In the genomic region with DNA sequence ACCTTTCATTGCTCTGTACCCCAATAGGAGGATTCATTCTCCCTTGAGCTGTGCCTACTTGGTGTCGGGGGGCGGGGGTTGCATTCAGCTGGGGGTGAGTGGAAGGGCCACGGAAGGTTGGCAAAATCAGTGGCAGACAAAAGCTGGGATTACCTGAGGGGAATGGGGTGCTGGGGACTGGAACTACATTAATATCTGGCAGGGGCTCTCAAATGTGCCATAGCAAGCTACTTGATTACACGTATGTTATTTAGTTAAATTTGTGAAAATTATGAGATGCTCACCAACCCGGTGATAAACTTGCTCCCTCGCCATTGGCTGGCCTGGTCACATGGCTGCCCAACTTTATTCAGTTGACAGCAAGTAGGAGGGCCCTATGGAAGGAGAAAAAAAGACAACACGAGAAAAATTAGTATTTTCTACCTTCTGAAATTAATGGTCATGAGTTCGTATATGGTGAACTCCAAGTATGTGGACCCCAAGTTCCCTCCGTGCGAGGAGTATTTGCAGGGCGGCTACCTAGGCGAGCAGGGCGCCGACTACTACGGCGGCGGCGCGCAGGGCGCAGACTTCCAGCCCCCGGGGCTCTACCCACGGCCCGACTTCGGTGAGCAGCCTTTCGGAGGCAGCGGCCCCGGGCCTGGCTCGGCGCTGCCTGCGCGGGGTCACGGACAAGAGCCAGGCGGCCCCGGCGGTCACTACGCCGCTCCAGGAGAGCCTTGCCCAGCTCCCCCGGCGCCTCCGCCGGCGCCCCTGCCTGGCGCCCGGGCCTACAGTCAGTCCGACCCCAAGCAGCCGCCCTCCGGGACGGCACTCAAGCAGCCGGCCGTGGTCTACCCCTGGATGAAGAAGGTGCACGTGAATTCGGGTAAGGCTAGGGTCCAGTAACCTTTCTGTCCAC, we compare ENCODE assay signal across 15 cellular contexts. TPM values are rescaled to one million over a fixed set of nuclear protein-coding genes. Genes with fewer than 3 reads are reported as not detected.
DNase-seq lines count a peak whose midpoint lies in the region; ATAC-seq, FAIRE-seq and TF ChIP-seq lines count a peak whose summit lies in the region.
"Had no signal": no experiment of that assay in that cellular context is flagged by ENCODE, and none has a peak within 500 bp of the region (broad histone marks: within the 10 kb centered on the region; RNA-seq: fewer than 3 reads in every experiment).

A gene (plus strand): TSS at position 352 of the 901 bp plus-strand sequence. CDS start 84 bp downstream, at position 436.

- no peak for TF ChIP-seq RAD21 in HepG2 (CRISPR knock-in tag; IDR thresholded peaks at IDR 0.05)

- H3K79me1 ChIP-seq in mesendoderm (ENCODE audit: low read length), result no peaks in the 10 kb centered on the region

- H2AK5ac ChIP-seq in mesendoderm (ENCODE audit: low read length), result no peak within 1 kb of the TSS

- ATAC-seq in HepG2 (no peak), right lobe of liver (no peak), GM21786 (IDR thresholded peaks at IDR 0.05; ENCODE audit: unreplicated experiment) (no peak)

- H3K4me3 ChIP-seq in HepG2 (replicated peaks in 1 of 3; ENCODE audit: insufficient read depth in 1 of 3, low read depth in 2 of 3, low read length in 3 of 3) (no peak within 1 kb of the TSS), right lobe of liver (no peak within 1 kb of the TSS), mesendoderm (ENCODE audit: low read length) (no peak within 1 kb of the TSS), uterus (peak within 1 kb of the TSS; percentile 16 to 36)
- H3K4me3 ChIP-seq: SJCRH30 had no signal

- peaks cover 25% of the 10 kb centered on the region for H3K4me1 ChIP-seq in HepG2 (ENCODE audit: insufficient read depth, low read length)
- no peaks in the 10 kb centered on the region for H3K4me1 ChIP-seq in right lobe of liver
- no peaks in the 10 kb centered on the region for H3K4me1 ChIP-seq in mesendoderm (ENCODE audit: control insufficient read depth, low read depth, low read length)
- H3K4me1 ChIP-seq in uterus, result peaks cover 0 to 12% of the 10 kb centered on the region in 2 donors
- H3K4me1 ChIP-seq: SJCRH30 had no signal

- no peak within 1 kb of the TSS for H3K27ac ChIP-seq in HepG2 (ENCODE audit: extremely low read length, insufficient read depth, low read length)
- no peak within 1 kb of the TSS for H3K27ac ChIP-seq in right lobe of liver
- no peak within 1 kb of the TSS for H3K27ac ChIP-seq in mesendoderm (ENCODE audit: low read depth, low read length)
- H3K27ac ChIP-seq in uterus, result peak within 1 kb of the TSS; percentile 75 to 83
- H3K27ac ChIP-seq: C4-2B, SJCRH30 had no signal

- no peak within 1 kb of the TSS for H2BK15ac ChIP-seq in mesendoderm (replicated peaks; ENCODE audit: low read depth)

- no peak within 1 kb of the TSS for H4K8ac ChIP-seq in mesendoderm (ENCODE audit: low read depth, low read length)

- DNase-seq in HepG2 (ENCODE audit: low spot score), result no peak
- DNase-seq in right lobe of liver, result no peak
- DNase-seq in mesendoderm, result peak; percentile 36
- no peak for DNase-seq in uterus
- DNase-seq in HuH-7 (ENCODE audit: low spot score), result no peak
- DNase-seq in cortex of kidney (lab: John Stamatoyannopoulos, UW), result no peak
- DNase-seq: activated T-cell treated with anti-CD3 and anti-CD28 coated beads for 4 hours, NCI-H1105, NCI-H526, nucleus accumbens, SJCRH30 had no signal

- no TSS peak for BruUV-seq in HepG2 (replicated peaks; lab: Mats Ljungman, UMichigan)

- H3K36me3 ChIP-seq in HepG2 (replicated peaks in 1 of 2; ENCODE audit: control insufficient read depth in 1 of 2, insufficient read depth in 2 of 2, low read length in 2 of 2) (no peaks in the 10 kb centered on the region), right lobe of liver (no peaks in the 10 kb centered on the region), mesendoderm (ENCODE audit: control insufficient read depth, insufficient read depth, low read length) (no peaks in the 10 kb centered on the region), uterus (no peaks in the 10 kb centered on the region)
- H3K36me3 ChIP-seq: SJCRH30 had no signal

- no peak for TF ChIP-seq POLR2A in HepG2 (IDR thresholded peaks at IDR 0.05; ENCODE audit: insufficient read depth in 1 of 2, low read depth in 2 of 2, low read length in 2 of 2)
- no peak for TF ChIP-seq POLR2A in right lobe of liver (IDR thresholded peaks at IDR 0.05)
- TF ChIP-seq POLR2A in uterus (IDR thresholded peaks at IDR 0.05), result no peak

- no peak for TF ChIP-seq EP300 in HepG2 (IDR thresholded peaks at IDR 0.05; ENCODE audit: low read depth in 2 of 2, low read length in 2 of 2)
- TF ChIP-seq EP300 in HepG2 (CRISPR knock-in tag; IDR thresholded peaks at IDR 0.05; ENCODE audit: borderline replicate concordance), result no peak

- H3K56ac ChIP-seq in mesendoderm (ENCODE audit: low read length), result peak within 1 kb of the TSS; percentile 7

- no peak within 1 kb of the TSS for H3K18ac ChIP-seq in mesendoderm (ENCODE audit: low read length)

- no peak for FAIRE-seq in HepG2 (lab: Jason Lieb, UNC)
- FAIRE-seq: keratinocyte had no signal

- H3K27ac Mint-ChIP-seq in brain, result peak within 1 kb of the TSS in 1 of 5 experiments; percentile 50

- H3K4me3 Mint-ChIP-seq in brain, result peak within 1 kb of the TSS in 4 of 5 experiments; percentile 35 to 71 (median 52)

- H3K4me2 ChIP-seq in HepG2 (ENCODE audit: low read depth, low read length) (no peak within 1 kb of the TSS), mesendoderm (ENCODE audit: low read length) (peak within 1 kb of the TSS; percentile 46)

- H3K23ac ChIP-seq in mesendoderm (ENCODE audit: low read length), result no peak within 1 kb of the TSS

- no peaks in the 10 kb centered on the region for H3K4me1 Mint-ChIP-seq in brain

- H3K9ac ChIP-seq in HepG2 (ENCODE audit: insufficient read depth, low read depth, low read length) (no peak within 1 kb of the TSS), mesendoderm (ENCODE audit: low read length) (no peak within 1 kb of the TSS)

- peaks cover 100% of the 10 kb centered on the region for H3K27me3 Mint-ChIP-seq in brain

- no peak within 1 kb of the TSS for H2AFZ ChIP-seq in HepG2 (ENCODE audit: low read length)

- H3K36me3 Mint-ChIP-seq in brain, result peaks cover 25% of the 10 kb centered on the region

- H4K5ac ChIP-seq in mesendoderm (ENCODE audit: low read length), result no peak within 1 kb of the TSS

- H3K9me3 ChIP-seq in HepG2 (ENCODE audit: low read length) (no peaks in the 10 kb centered on the region), right lobe of liver (no peaks in the 10 kb centered on the region), uterus (no peaks in the 10 kb centered on the region)
- H3K9me3 ChIP-seq: SJCRH30 had no signal

- H3K79me2 ChIP-seq in HepG2 (ENCODE audit: insufficient read depth, low read length) (no peaks in the 10 kb centered on the region), mesendoderm (ENCODE audit: control insufficient read depth, insufficient read depth, low read length) (no peaks in the 10 kb centered on the region)

- H2BK120ac ChIP-seq in mesendoderm (ENCODE audit: low read depth, low read length), result no peak within 1 kb of the TSS

- 33% methylated on average over 23 of the region's 52 CpGs for WGBS in HepG2 (ENCODE audit: low lambda C conversion rate)
- WGBS in right lobe of liver (ENCODE audit: insufficient coverage, low coverage, low lambda C conversion rate, missing lambda C conversion rate), result 4% methylated on average over 10 of the region's 52 CpGs
- no CpG with 5 or more reads among the region's 52 CpGs for WGBS in mesendoderm (ENCODE audit: extremely low coverage, insufficient coverage, low lambda C conversion rate)

- H3K9me3 Mint-ChIP-seq in brain, result peaks cover 0 to 15% (median 0%) of the 10 kb centered on the region in 5 experiments

- H3K4ac ChIP-seq in mesendoderm (ENCODE audit: low read depth, low read length), result no peak within 1 kb of the TSS

- H3K27me3 ChIP-seq in HepG2 (ENCODE audit: control insufficient read depth in 1 of 2, insufficient read depth in 2 of 2, low read length in 2 of 2) (peaks cover 20 to 92% of the 10 kb centered on the region in 2 experiments), right lobe of liver (peaks cover 0 to 80% of the 10 kb centered on the region in 2 donors), mesendoderm (ENCODE audit: insufficient read depth, low read length, poor library complexity) (peaks cover 93% of the 10 kb centered on the region), uterus (no peaks in the 10 kb centered on the region)
- H3K27me3 ChIP-seq: SJCRH30 had no signal

- no peak for TF ChIP-seq CTCF in HepG2 (CRISPR knock-in tag; IDR thresholded peaks at IDR 0.05)
- no peak for TF ChIP-seq CTCF in right lobe of liver (IDR thresholded peaks at IDR 0.05)
- no peak for TF ChIP-seq CTCF in brain (conservative IDR thresholded peaks at IDR 0.05)
- TF ChIP-seq CTCF in uterus (IDR thresholded peaks at IDR 0.05), result no peak

- POLR2A ChIA-PET in HepG2 (lab: Yijun Ruan, JAX), result no interaction called here

- H4K20me1 ChIP-seq in HepG2 (ENCODE audit: insufficient read depth, low read length), result no peaks in the 10 kb centered on the region

- H2BK5ac ChIP-seq in mesendoderm (ENCODE audit: low read length), result no peak within 1 kb of the TSS

- intact Hi-C loops in HepG2 (cut with micrococcal nuclease; ENCODE audit: unreplicated experiment), result no loop called here
- intact Hi-C loops in right lobe of liver (cut with DNase I), result no loop called here
- intact Hi-C loops in uterus (cut with DNase I; ENCODE audit: low total_unique reads), result no loop called here

- CTCF ChIA-PET in HepG2 (lab: Yijun Ruan, JAX; ENCODE audit: low intra/inter-chr PET ratio, low total read pairs), result no interaction called here

- in situ Hi-C loops in HepG2 (cut with HindIII; ENCODE audit: extremely low pct_ligation_motif_present, low pct_unique_long_range_greater_than_20kb), result no loop called here

RNA-seq across cellular contexts. Expression of the gene that starts here (rescaled TPM):
- total RNA-seq in HepG2 (2016; rRNA removed; fragmentation: Illumina TruSeq; extraction: Trizol) (0.31 TPM in 1 of 2 replicates, not detected in the other), right lobe of liver (not detected), uterus (10 to 100 TPM in 2 of 4 donors, 1 to 10 TPM in 2; 6.8 to 41.6 (median 13.0) TPM)
- total RNA-seq in HepG2 (2016; cell fraction: cytosol; rRNA removed; fragmentation: Illumina TruSeq; extraction: Trizol; ENCODE audit: low read depth), result not detected in 2 replicates
- total RNA-seq in HepG2 (2016; cell fraction: insoluble cytoplasmic fraction; rRNA removed; fragmentation: Illumina TruSeq; extraction: Trizol), result 0.19 TPM in 1 of 2 replicates, not detected in the other
- total RNA-seq in HepG2 (2016; cell fraction: membrane; rRNA removed; fragmentation: Illumina TruSeq; extraction: Trizol), result 0.12 TPM in 1 of 2 replicates, not detected in the other
- 0.34 TPM in 1 of 2 replicates, not detected in the other for total RNA-seq in HepG2 (2016; cell fraction: nucleus; rRNA removed; fragmentation: Illumina TruSeq; extraction: Trizol)
- polyA plus RNA-seq in HepG2 (2011; rRNA removed) (not detected in 2 replicates), brain (ENCODE audit: insufficient read depth, low read depth, low replicate concordance) (not detected)
- not detected in 2 replicates for polyA plus RNA-seq in HepG2 (2011; cell fraction: cytosol; rRNA removed)
- not detected in 2 replicates for polyA plus RNA-seq in HepG2 (2011; cell fraction: nucleus; rRNA removed)
- polyA plus RNA-seq in HepG2 (2012), result not detected in 2 replicates
- 0.15 TPM in 1 of 2 replicates, not detected in the other for polyA plus RNA-seq in HepG2 (2016; cell fraction: cytosol; fragmentation: Illumina TruSeq; extraction: Trizol; ENCODE audit: low read depth)
- polyA plus RNA-seq in HepG2 (2016; cell fraction: insoluble cytoplasmic fraction; fragmentation: Illumina TruSeq; extraction: Trizol; ENCODE audit: low read depth), result not detected in 2 replicates
- polyA plus RNA-seq in HepG2 (2016; cell fraction: membrane; fragmentation: Illumina TruSeq; extraction: Trizol; ENCODE audit: low read depth), result 0.10 and 0.17 TPM in 2 replicates
- polyA plus RNA-seq in HepG2 (2016; cell fraction: nucleus; fragmentation: Illumina TruSeq; extraction: Trizol; ENCODE audit: insufficient read depth, low read depth), result 0.43 and 1.4 TPM in 2 replicates
- not detected in 2 replicates for polyA minus RNA-seq in HepG2 (2011; rRNA and poly(A)+ RNA removed; ENCODE audit: low replicate concordance)
- polyA minus RNA-seq in HepG2 (2011; cell fraction: cytosol; rRNA and poly(A)+ RNA removed), result not detected in 2 replicates
- not detected in 2 replicates for polyA minus RNA-seq in HepG2 (2011; cell fraction: nucleus; rRNA and poly(A)+ RNA removed)
- polyA plus RNA-seq in mesendoderm (2013, experiment 1 of 2), result not detected
- polyA plus RNA-seq in mesendoderm (2013, experiment 2 of 2), result not detected
- total RNA-seq: SJCRH30 had no signal
- polyA plus RNA-seq: keratinocyte had no signal

Comparison
In these comparisons a context has a peak if more than half of its experiments do, and no peak if none do; other contexts are left out.
1. RNA of the gene that starts here (total RNA-seq): 6.8 to 41.6 TPM in uterus; 0.12 to 0.34 TPM in HepG2 and not detected in right lobe of liver; every median in the first group is over 4 times any median in the second.
2. H3K27ac ChIP-seq: peak in uterus (2 of 2); none in HepG2 (single experiment), right lobe of liver (0 of 3) and mesendoderm (single experiment).
3. H3K4me3 ChIP-seq: peak in uterus (2 of 2); none in HepG2 (0 of 3), right lobe of liver (0 of 3) and mesendoderm (single experiment).